In genomic region chr5:783047-783446, GRCh38 we compare ENCODE assay signal across 3 cellular contexts.
TF ChIP-seq lines count a peak whose summit lies in the region.

No MANE protein-coding gene starts in this region.

TF ChIP-seq in A549, 52 proteins besides CTCF, POLR2A, EP300 and RAD21:
- peak; percentile 21; the same call in 1 of the 2 replicates for TF ChIP-seq MAX (IDR thresholded peaks at IDR 0.05)
TF ChIP-seq in A549: peak in this region for 1; not testable (repeated sequence) for 51.

TF ChIP-seq in Ishikawa, 13 proteins besides CTCF, POLR2A, EP300 and RAD21:
- peak; percentile 57 for TF ChIP-seq USF1 (IDR thresholded peaks at IDR 0.05)

TF ChIP-seq in K562, 482 proteins besides CTCF, POLR2A, EP300 and RAD21:
- TF ChIP-seq USF2 (CRISPR knock-in tag; IDR thresholded peaks at IDR 0.05) (peak; percentile 79), E2F6 (IDR thresholded peaks at IDR 0.05; ENCODE audit: borderline replicate concordance in 1 of 2, extremely low read depth in 1 of 2, insufficient read depth in 1 of 2, insufficient read length in 1 of 2, low read depth in 1 of 2, low read length in 1 of 2, poor library complexity in 1 of 2, severe bottlenecking in 1 of 2) (peak in 1 of 2 experiments; percentile 30)
TF ChIP-seq in K562: peak in this region for 2; not testable (repeated sequence) for 480.
